ENCODE assay signal across 26 cellular contexts in the genomic region with DNA sequence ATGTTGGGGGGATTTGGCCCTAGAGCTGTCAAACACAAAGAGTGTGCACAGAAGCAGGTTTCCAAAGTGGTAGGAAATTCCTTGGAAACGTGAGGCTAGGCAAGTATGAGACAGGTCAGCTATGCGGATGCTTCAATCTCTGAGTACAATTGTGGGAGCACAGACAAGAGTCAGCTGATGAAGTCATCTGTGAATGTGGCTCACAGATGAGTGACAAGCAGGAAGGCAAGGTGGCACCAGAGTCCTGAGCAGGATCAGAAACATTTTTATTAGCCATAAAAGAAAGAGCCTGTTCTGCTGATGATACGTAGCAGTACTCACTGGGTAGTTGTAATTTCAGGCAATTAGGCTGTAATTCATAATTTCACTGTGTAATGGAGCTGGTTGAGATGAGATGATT.
"Had no signal": no experiment of that assay in that cellular context is flagged by ENCODE, and none has a peak within 500 bp of the region (broad histone marks: within the 10 kb centered on the region; RNA-seq: fewer than 3 reads in every experiment).

No MANE protein-coding gene starts in this region.

- H3K4me3 Mint-ChIP-seq: activated CD4-positive, alpha-beta T cell treated with anti-CD3 and anti-CD28 coated beads, Interleukin-2, amount 10 ng/mL, durations not matched to agents 7 days and 5 days; activated CD8-positive, alpha-beta T cell treated with anti-CD3 and anti-CD28 coated beads for 36 hours; activated naive CD4-positive, alpha-beta T cell treated with anti-CD3 and anti-CD28 coated beads, Interleukin-2, amount 50 U/mL, for 24 hours; activated naive CD8-positive, alpha-beta T cell treated with anti-CD3 and anti-CD28 coated beads, Interleukin-2, amount 50 U/mL, for 24 hours; activated T-cell treated with anti-CD3 and anti-CD28 coated beads, Interleukin-2, amount 50 U/mL, for 4 hours; central memory CD8-positive, alpha-beta T cell; dendritic cell treated with granulocyte-macrophage colony-stimulating factor and Interleukin-4, amounts not matched to agents 40 ng/mL and 50 ng/mL, for 4 days; endodermal cell; mesothelial cell of epicardium; naive B cell; T-helper 17 cell; WTC11 had no signal

- H3K27me3 Mint-ChIP-seq: activated CD8-positive, alpha-beta T cell treated with anti-CD3 and anti-CD28 coated beads for 36 hours; T-helper 17 cell had no signal

- H3K4me2 ChIP-seq: smooth muscle cell had no signal

- H3K27ac Mint-ChIP-seq: activated CD4-positive, alpha-beta T cell treated with anti-CD3 and anti-CD28 coated beads, Interleukin-2, amount 10 ng/mL, durations not matched to agents 7 days and 5 days; activated CD8-positive, alpha-beta T cell treated with anti-CD3 and anti-CD28 coated beads for 36 hours; activated naive CD4-positive, alpha-beta T cell treated with anti-CD3 and anti-CD28 coated beads, Interleukin-2, amount 50 U/mL, for 24 hours; activated naive CD8-positive, alpha-beta T cell treated with anti-CD3 and anti-CD28 coated beads, Interleukin-2, amount 50 U/mL, for 24 hours; activated T-helper 2 cell treated with anti-CD3 and anti-CD28 coated beads, Interferon-gamma antibody, Interleukin-2, Interleukin-4, amounts not matched to agents 10 μg/mL and 5 μg/mL and 100 μg/mL, durations not matched to agents 14 hours and 24 hours and 36 hours; dendritic cell treated with granulocyte-macrophage colony-stimulating factor and Interleukin-4, amounts not matched to agents 40 ng/mL and 50 ng/mL, for 4 days; endodermal cell; mesothelial cell of epicardium; naive B cell; T-helper 17 cell; WTC11 had no signal

- H3K36me3 Mint-ChIP-seq: activated naive CD4-positive, alpha-beta T cell treated with anti-CD3 and anti-CD28 coated beads, Interleukin-2, amount 50 U/mL, for 24 hours; naive B cell; WTC11 had no signal

- H3K9me3 Mint-ChIP-seq: activated CD4-positive, alpha-beta T cell treated with anti-CD3 and anti-CD28 coated beads, Interleukin-2, amount 10 ng/mL, durations not matched to agents 7 days and 5 days; activated CD8-positive, alpha-beta T cell treated with anti-CD3 and anti-CD28 coated beads for 36 hours; activated naive CD4-positive, alpha-beta T cell treated with anti-CD3 and anti-CD28 coated beads, Interleukin-2, amount 50 U/mL, for 24 hours; activated naive CD8-positive, alpha-beta T cell treated with anti-CD3 and anti-CD28 coated beads, Interleukin-2, amount 50 U/mL, for 24 hours; activated T-cell treated with anti-CD3 and anti-CD28 coated beads, Interleukin-2, amount 50 U/mL, for 4 hours; activated T-helper 2 cell treated with anti-CD3 and anti-CD28 coated beads, Interferon-gamma antibody, Interleukin-2, Interleukin-4, amounts not matched to agents 10 μg/mL and 5 μg/mL and 100 μg/mL, durations not matched to agents 14 hours and 24 hours and 36 hours; central memory CD8-positive, alpha-beta T cell; dendritic cell treated with granulocyte-macrophage colony-stimulating factor and Interleukin-4, amounts not matched to agents 40 ng/mL and 50 ng/mL, for 4 days; endodermal cell; mesothelial cell of epicardium; naive B cell; WTC11 had no signal

- H3K4me1 Mint-ChIP-seq: activated CD4-positive, alpha-beta T cell treated with anti-CD3 and anti-CD28 coated beads, Interleukin-2, amount 10 ng/mL, durations not matched to agents 7 days and 5 days; central memory CD8-positive, alpha-beta T cell; naive B cell had no signal

- ATAC-seq: activated CD8-positive, alpha-beta T cell treated with anti-CD3 and anti-CD28 coated beads for 36 hours; activated naive CD8-positive, alpha-beta T cell treated with anti-CD3 and anti-CD28 coated beads, Interleukin-2, amount 50 U/mL, for 24 hours; activated T-cell treated with anti-CD3 and anti-CD28 coated beads, Interleukin-2, amount 50 U/mL, for 4 hours; left cardiac atrium; T-helper 17 cell; WTC11 had no signal

- H3K36me3 ChIP-seq: ovary, right atrium auricular region, thoracic aorta had no signal

- H3K27me3 ChIP-seq: ovary, right atrium auricular region had no signal

- DNase-seq: activated CD4-positive, alpha-beta T cell treated with anti-CD3 and anti-CD28 coated beads for 1 hour; activated CD4-positive, alpha-beta T cell treated with anti-CD3 and anti-CD28 coated beads, Interleukin-2, amount 10 ng/mL, durations not matched to agents 7 days and 5 days; activated CD8-positive, alpha-beta T cell treated with anti-CD3 and anti-CD28 coated beads for 36 hours; activated naive CD8-positive, alpha-beta T cell treated with anti-CD3 and anti-CD28 coated beads, Interleukin-2, amount 50 U/mL, for 24 hours; activated T-cell treated with anti-CD3 and anti-CD28 coated beads, Interleukin-2, amount 50 U/mL, for 4 hours; amygdala; endodermal cell; islet precursor cell; left cardiac atrium; naive B cell; psoas muscle; stimulated activated CD4-positive, alpha-beta T cell treated with anti-CD3 and anti-CD28 coated beads, Interleukin-1b, Interleukin-23, amount 100 ng/mL, for 48 hours; stimulated activated naive CD4-positive, alpha-beta T cell treated with Interleukin-2 at 50 U/mL for 16 hours; T-helper 17 cell; T1000; trophoblast cell had no signal

- H3K9me3 ChIP-seq: ovary, psoas muscle, right atrium auricular region, thoracic aorta had no signal

- H3K27ac ChIP-seq: ovary, psoas muscle, right atrium auricular region, thoracic aorta had no signal

- H3K4me3 ChIP-seq: ovary, psoas muscle, right atrium auricular region, smooth muscle cell, thoracic aorta had no signal
